25 cellular contexts compared by ENCODE assay signal in the genomic region with DNA sequence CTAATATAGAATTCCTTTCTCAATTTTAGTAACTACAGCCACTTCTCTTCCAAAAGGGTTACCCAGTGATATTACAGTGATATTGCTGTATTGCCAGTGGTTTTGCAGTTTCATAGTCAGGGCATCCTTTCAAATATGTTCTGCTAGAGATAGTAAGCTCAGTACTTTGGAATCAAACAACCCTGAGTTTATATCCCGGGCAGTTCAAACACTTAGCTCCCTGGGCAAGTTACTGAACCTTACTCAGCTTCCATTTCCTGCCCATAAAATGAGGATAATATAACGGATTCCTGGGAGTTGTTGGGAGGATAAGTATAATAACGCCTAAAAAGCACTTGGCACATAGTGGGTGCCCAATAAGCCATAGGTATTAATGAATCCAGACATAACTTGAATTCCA.
"Had no signal": no experiment of that assay in that cellular context is flagged by ENCODE, and none has a peak within 500 bp of the region (broad histone marks: within the 10 kb centered on the region; RNA-seq: fewer than 3 reads in every experiment).

No MANE protein-coding gene starts in this region.

- H3K4me1 ChIP-seq: neural progenitor cell, psoas muscle, spleen, stomach, thyroid gland, tibial nerve, upper lobe of left lung, vagina had no signal

- H3K9me3 ChIP-seq: ovary, psoas muscle, right lobe of liver, sigmoid colon, spleen, stomach, thoracic aorta, thyroid gland, tibial nerve, upper lobe of left lung, vagina had no signal

- H3K4me3 ChIP-seq: neural progenitor cell, ovary, psoas muscle, right lobe of liver, sigmoid colon, smooth muscle cell, spleen, stomach, thoracic aorta, thyroid gland, tibial nerve, upper lobe of left lung, vagina had no signal

- H3K27me3 ChIP-seq: neural progenitor cell, ovary, right lobe of liver, sigmoid colon, stomach, thyroid gland, tibial nerve, upper lobe of left lung, vagina had no signal

- H3K79me2 ChIP-seq: parathyroid adenoma had no signal

- H2AFZ ChIP-seq: neural progenitor cell, parathyroid adenoma had no signal

- H3K36me3 ChIP-seq: neural progenitor cell, ovary, right lobe of liver, sigmoid colon, spleen, stomach, thoracic aorta, thyroid gland, tibial nerve, upper lobe of left lung, vagina had no signal

- H3K9ac ChIP-seq: neural progenitor cell, parathyroid adenoma had no signal

- H3K4me2 ChIP-seq: neural progenitor cell, smooth muscle cell had no signal

- ATAC-seq: natural killer cell; psoas muscle; right cardiac atrium; stimulated activated effector memory CD8-positive, alpha-beta T cell treated with anti-CD3 and anti-CD28 coated beads, Interleukin-12 subunit alpha, Interleukin-12 subunit beta, amount 100 ng/mL, for 72 hours; stimulated activated naive B cell treated with anti-CD40 and anti-IgM and Interleukin-4, amounts not matched to agents 10 μg/mL and 1 μg/mL and 100 μg/mL, for 72 hours had no signal

- H3K27ac ChIP-seq: neural progenitor cell, ovary, parathyroid adenoma, psoas muscle, right lobe of liver, sigmoid colon, spleen, stomach, thoracic aorta, thyroid gland, tibial nerve, upper lobe of left lung, vagina had no signal

- DNase-seq: natural killer cell; occipital lobe; ovary; psoas muscle; right cardiac atrium; right lobe of liver; sigmoid colon; spleen; stimulated activated CD4-positive, alpha-beta T cell treated with anti-CD3 and anti-CD28 coated beads, Interleukin-12 subunit alpha, Interleukin-12 subunit beta, amount 100 ng/mL, for 4 hours; stimulated activated CD4-positive, alpha-beta T cell treated with anti-CD3 and anti-CD28 coated beads, Interleukin-2, amount 100 ng/mL, for 24 hours; stimulated activated CD4-positive, alpha-beta T cell treated with anti-CD3 and anti-CD28 coated beads, Interleukin-2, amount 100 ng/mL, for 48 hours; stimulated activated CD4-positive, alpha-beta T cell treated with anti-CD3 and anti-CD28 coated beads, Interleukin-4, amount 100 ng/mL, for 24 hours; stimulated activated naive B cell treated with anti-CD40 and anti-IgM and Interleukin-4, amounts not matched to agents 10 μg/mL and 1 μg/mL and 100 μg/mL, for 72 hours; stimulated activated naive CD4-positive, alpha-beta T cell treated with Interleukin-2 at 50 U/mL for 16 hours; stomach; thyroid gland; trophoblast cell; upper lobe of left lung had no signal
